Comparison of ENCODE assay signal across 23 cellular contexts in genomic region chr1:56481140-56481694, GRCh38.
"Had no signal": no experiment of that assay in that cellular context is flagged by ENCODE, and none has a peak within 500 bp of the region (broad histone marks: within the 10 kb centered on the region; RNA-seq: fewer than 3 reads in every experiment).

No MANE protein-coding gene starts in this region.

- H3K36me3 ChIP-seq: breast epithelium, colonic mucosa had no signal

- H3K4me1 Mint-ChIP-seq: activated naive CD4-positive, alpha-beta T cell treated with anti-CD3 and anti-CD28 coated beads, Interleukin-2, amount 50 U/mL, for 24 hours had no signal

- ATAC-seq: activated CD4-positive, CD25-positive, alpha-beta regulatory T cell treated with anti-CD3 and anti-CD28 coated beads, Interleukin-2, amount 50 U/mL, for 24 hours; activated CD8-positive, alpha-beta T cell treated with anti-CD3 and anti-CD28 coated beads, Interleukin-2, amount 10 ng/mL, durations not matched to agents 7 days and 5 days had no signal

- H3K9me3 ChIP-seq: breast epithelium, colonic mucosa had no signal

- H3K4me1 ChIP-seq: breast epithelium, colonic mucosa had no signal

- H3K36me3 Mint-ChIP-seq: activated naive CD4-positive, alpha-beta T cell treated with anti-CD3 and anti-CD28 coated beads, Interleukin-2, amount 50 U/mL, for 24 hours had no signal

- H3K9me3 Mint-ChIP-seq: T-helper 1 cell treated with Interleukin-12 subunit alpha and Interleukin-12 subunit beta and Interleukin-4 antibody, amounts not matched to agents 30 μg/mL and 1 μg/mL, for 36 hours had no signal

- H3K4me3 Mint-ChIP-seq: activated CD8-positive, alpha-beta T cell treated with anti-CD3 and anti-CD28 coated beads, Interleukin-2, amount 10 ng/mL, durations not matched to agents 7 days and 5 days; activated naive CD4-positive, alpha-beta T cell treated with anti-CD3 and anti-CD28 coated beads, Interleukin-2, amount 50 U/mL, for 24 hours; T-helper 1 cell treated with Interleukin-12 subunit alpha and Interleukin-12 subunit beta and Interleukin-4 antibody, amounts not matched to agents 30 μg/mL and 1 μg/mL, for 36 hours had no signal

- H3K4me3 ChIP-seq: breast epithelium, colonic mucosa, SK-N-MC had no signal

- H3K27ac ChIP-seq: breast epithelium, colonic mucosa, SK-N-MC had no signal

- DNase-seq: activated CD4-positive, alpha-beta T cell treated with anti-CD3 and anti-CD28 coated beads for 4 hours; activated CD4-positive, alpha-beta T cell treated with anti-CD3 and anti-CD28 coated beads, Interleukin-2, amount 50 U/mL, for 4 hours; activated CD8-positive, alpha-beta memory T cell treated with anti-CD3 and anti-CD28 coated beads, Interleukin-2, amount 50 U/mL, for 48 hours; activated CD8-positive, alpha-beta T cell treated with anti-CD3 and anti-CD28 coated beads, Interleukin-2, amount 10 ng/mL, durations not matched to agents 7 days and 5 days; activated T-cell treated with anti-CD3 and anti-CD28 coated beads, Interleukin-2, amount 50 U/mL, for 1 hour; aorta; caudate nucleus; colonic mucosa; Karpas-422; NCI-H1048; NCI-H146; NCI-H187 treated with DMSO at 0.1 percent for 48 hours; NCI-H2081 treated with DMSO at 0.1 percent for 48 hours; NCI-H345; NCI-H510A; NCI-H748 treated with DMSO at 0.1 percent for 48 hours; SIG-M5; SW 1271 had no signal

- H3K27me3 ChIP-seq: breast epithelium, colonic mucosa had no signal

- H3K27ac Mint-ChIP-seq: activated CD8-positive, alpha-beta T cell treated with anti-CD3 and anti-CD28 coated beads, Interleukin-2, amount 10 ng/mL, durations not matched to agents 7 days and 5 days; activated naive CD4-positive, alpha-beta T cell treated with anti-CD3 and anti-CD28 coated beads, Interleukin-2, amount 50 U/mL, for 24 hours; T-helper 1 cell treated with Interleukin-12 subunit alpha and Interleukin-12 subunit beta and Interleukin-4 antibody, amounts not matched to agents 30 μg/mL and 1 μg/mL, for 36 hours had no signal
